In genomic region chr9:21994526-21994995, GRCh38 we compare ENCODE assay signal across 9 cellular contexts. TPM values are rescaled to one million over a fixed set of nuclear protein-coding genes. Genes with fewer than 3 reads are reported as not detected.
DNase-seq lines count a peak whose midpoint lies in the region; ATAC-seq and TF ChIP-seq lines count a peak whose summit lies in the region.
"Had no signal": no experiment of that assay in that cellular context is flagged by ENCODE, and none has a peak within 500 bp of the region (broad histone marks: within the 10 kb centered on the region; RNA-seq: fewer than 3 reads in every experiment).

TSS of gene CDKN2B-AS1 (plus strand) at chr9:21994791.

- H4K20me1 ChIP-seq in BLaER1 treated with 17β-estradiol and CSF1 and Interleukin-3, amounts not matched to agents 10 nM and 100 nM = peaks cover 0 to 44% (median 10%) of the 10 kb centered on the region in 11 experiments; a peak in 10 of 22 replicates

- TF ChIP-seq CTCF in fibroblast of mammary gland (conservative IDR thresholded peaks at IDR 0.05; ENCODE audit: control insufficient read depth, insufficient read depth, low read depth, low read length) = no peak
- no peak for TF ChIP-seq CTCF in nephron (IDR thresholded peaks at IDR 0.05; ENCODE audit: unreplicated experiment in 3 of 3)

- H3K27ac ChIP-seq in BLaER1 treated with 17β-estradiol and CSF1 and Interleukin-3, amounts not matched to agents 10 nM and 100 nM = peak within 1 kb of the TSS; percentile 86 to 98 (median 94)

- DNase-seq in NCI-H2196 treated with DMSO at 0.1 percent for 48 hours (lab: John Stamatoyannopoulos, UW; ENCODE audit: unreplicated experiment) (peak; percentile 85), fibroblast of mammary gland (ENCODE audit: low read depth) (peak; percentile 72), RKO (ENCODE audit: low spot score) (no peak)
- DNase-seq in activated CD8-positive, alpha-beta T cell treated with anti-CD3 and anti-CD28 coated beads, Interleukin-2, amount 10 ng/mL, durations not matched to agents 7 days and 5 days = peak; percentile 75

- H3K4me3 Mint-ChIP-seq in activated CD8-positive, alpha-beta T cell treated with anti-CD3 and anti-CD28 coated beads, Interleukin-2, amount 10 ng/mL, durations not matched to agents 7 days and 5 days = peak within 1 kb of the TSS; percentile 94
- H3K4me3 Mint-ChIP-seq in nephron = peak within 1 kb of the TSS; percentile 79 to 91 (median 85)

- H3K27me3 ChIP-seq in BLaER1 treated with 17β-estradiol and CSF1 and Interleukin-3, amounts not matched to agents 10 nM and 100 nM = peaks cover 71 to 94% (median 85%) of the 10 kb centered on the region in 11 experiments

- peaks cover 11 to 30% (median 19%) of the 10 kb centered on the region in 10 experiments; a peak in 16 of 20 replicates for H3K4me1 ChIP-seq in BLaER1 treated with 17β-estradiol and CSF1 and Interleukin-3, amounts not matched to agents 10 nM and 100 nM

- H3K4me3 ChIP-seq in BLaER1 treated with 17β-estradiol and CSF1 and Interleukin-3, amounts not matched to agents 10 nM and 100 nM = peak within 1 kb of the TSS; percentile 71 to 87 (median 80)
- H3K4me3 ChIP-seq in fibroblast of mammary gland (ENCODE audit: control insufficient read depth, low read depth, low read length) = peak within 1 kb of the TSS; percentile 98

- H3K9ac ChIP-seq in BLaER1 treated with 17β-estradiol and CSF1 and Interleukin-3, amounts not matched to agents 10 nM and 100 nM = peak within 1 kb of the TSS; percentile 90 to 98 (median 94)

- H3K27me3 Mint-ChIP-seq in activated CD8-positive, alpha-beta T cell treated with anti-CD3 and anti-CD28 coated beads, Interleukin-2, amount 10 ng/mL, durations not matched to agents 7 days and 5 days (ENCODE audit: low read depth) = peaks cover 24% of the 10 kb centered on the region
- peaks cover 87% of the 10 kb centered on the region for H3K27me3 Mint-ChIP-seq in nephron (ENCODE audit: low read depth)

- H3K27ac Mint-ChIP-seq in activated CD8-positive, alpha-beta T cell treated with anti-CD3 and anti-CD28 coated beads, Interleukin-2, amount 10 ng/mL, durations not matched to agents 7 days and 5 days = peak within 1 kb of the TSS; percentile 97
- no peak within 1 kb of the TSS for H3K27ac Mint-ChIP-seq in nephron

- peaks cover 0 to 8% (median 7%) of the 10 kb centered on the region in 11 experiments; a peak in 12 of 22 replicates for H3K36me3 ChIP-seq in BLaER1 treated with 17β-estradiol and CSF1 and Interleukin-3, amounts not matched to agents 10 nM and 100 nM

- ATAC-seq in GM18907 (IDR thresholded peaks at IDR 0.05; ENCODE audit: unreplicated experiment) (peak; percentile 51), HG03097 (IDR thresholded peaks at IDR 0.05; ENCODE audit: low FRiP score, unreplicated experiment) (peak; percentile 45)
- ATAC-seq in activated CD8-positive, alpha-beta T cell treated with anti-CD3 and anti-CD28 coated beads, Interleukin-2, amount 10 ng/mL, durations not matched to agents 7 days and 5 days = peak; percentile 57
- ATAC-seq: Panc1 had no signal

- H3K9me3 ChIP-seq in BLaER1 treated with 17β-estradiol and CSF1 and Interleukin-3, amounts not matched to agents 10 nM and 100 nM (replicated peaks in 1 of 11) = peaks cover 7 to 12% (median 10%) of the 10 kb centered on the region in 11 experiments

- peaks cover 47% of the 10 kb centered on the region for H3K36me3 Mint-ChIP-seq in activated CD8-positive, alpha-beta T cell treated with anti-CD3 and anti-CD28 coated beads, Interleukin-2, amount 10 ng/mL, durations not matched to agents 7 days and 5 days (ENCODE audit: low read depth)
- H3K36me3 Mint-ChIP-seq in nephron (ENCODE audit: low read depth) = no peaks in the 10 kb centered on the region

- peaks cover 40% of the 10 kb centered on the region for H3K4me1 Mint-ChIP-seq in activated CD8-positive, alpha-beta T cell treated with anti-CD3 and anti-CD28 coated beads, Interleukin-2, amount 10 ng/mL, durations not matched to agents 7 days and 5 days (ENCODE audit: low read depth)
- peaks cover 10% of the 10 kb centered on the region for H3K4me1 Mint-ChIP-seq in nephron

- H3K9me3 Mint-ChIP-seq in activated CD8-positive, alpha-beta T cell treated with anti-CD3 and anti-CD28 coated beads, Interleukin-2, amount 10 ng/mL, durations not matched to agents 7 days and 5 days (ENCODE audit: insufficient read depth) = peaks cover 3% of the 10 kb centered on the region
- no peaks in the 10 kb centered on the region for H3K9me3 Mint-ChIP-seq in nephron

- CTCF ChIA-PET in activated CD8-positive, alpha-beta T cell treated with anti-CD3 and anti-CD28 coated beads, Interleukin-2, amount 10 ng/mL, durations not matched to agents 7 days and 5 days (lab: Charles Lee) = interaction anchor here (0.6 to 5.4 kb wide), 10 partner anchors 14 to 250 kb away, joined by 3 to 40 read pairs (median 4); partner anchors contain the start of gene CDKN2B

- peak within 1 kb of the TSS; percentile 86 to 96 (median 89) for H3K4me2 ChIP-seq in BLaER1 treated with 17β-estradiol and CSF1 and Interleukin-3, amounts not matched to agents 10 nM and 100 nM

- POLR2A ChIA-PET in activated CD8-positive, alpha-beta T cell treated with anti-CD3 and anti-CD28 coated beads, Interleukin-2, amount 10 ng/mL, durations not matched to agents 7 days and 5 days (lab: Charles Lee) = interaction anchor here (0.6 to 2.2 kb wide), 5 partner anchors 9 to 86 kb away, joined by 3 to 9 read pairs (median 4); no protein-coding TSS in a partner anchor

RNA-seq across cellular contexts. Expression of gene CDKN2B-AS1, which starts in this region (rescaled TPM):
- 1 to 10 TPM; 6.4 to 6.9 TPM for total RNA-seq in activated CD8-positive, alpha-beta T cell treated with anti-CD3 and anti-CD28 coated beads, Interleukin-2, amount 10 ng/mL, durations not matched to agents 7 days and 5 days
